9 cellular contexts compared by ENCODE assay signal in genomic region chr6:35600659-35601125, GRCh38.
DNase-seq lines count a peak whose midpoint lies in the region; ATAC-seq and TF ChIP-seq lines count a peak whose summit lies in the region.
"Had no signal": no experiment of that assay in that cellular context is flagged by ENCODE, and none has a peak within 500 bp of the region (broad histone marks: within the 10 kb centered on the region; RNA-seq: fewer than 3 reads in every experiment).

No MANE protein-coding gene starts in this region.

- in situ Hi-C loops in transverse colon (cut with MboI; ENCODE audit: low pct_ligation_motif_present in 1 of 4, low pct_unique_long_range_greater_than_20kb in 1 of 4, low sequenced_read_pairs in 3 of 4), result no loop called here

- H3K4me1 ChIP-seq in mucosa of descending colon (ENCODE audit: low read depth) (peaks cover 17% of the 10 kb centered on the region), transverse colon (peaks cover 30 to 84% (median 55%) of the 10 kb centered on the region in 4 donors)

- peaks cover 12% of the 10 kb centered on the region for H3K36me3 Mint-ChIP-seq in activated naive CD4-positive, alpha-beta T cell treated with anti-CD3 and anti-CD28 coated beads, Interleukin-2, amount 50 U/mL, for 24 hours

- peak overlapping the region; percentile 79 for H3K4me3 Mint-ChIP-seq in activated naive CD4-positive, alpha-beta T cell treated with anti-CD3 and anti-CD28 coated beads, Interleukin-2, amount 50 U/mL, for 24 hours

- TF ChIP-seq EP300 in transverse colon (IDR thresholded peaks at IDR 0.05; ENCODE audit: low read depth), result no peak

- ATAC-seq in mucosa of descending colon, result peak; percentile 25

- intact Hi-C loops in mucosa of descending colon (cut with DNase I, micrococcal nuclease), result no loop called here
- intact Hi-C loops in transverse colon (cut with DNase I; ENCODE audit: low total_unique reads), result no loop called here

- H3K27ac Mint-ChIP-seq in activated naive CD4-positive, alpha-beta T cell treated with anti-CD3 and anti-CD28 coated beads, Interleukin-2, amount 50 U/mL, for 24 hours, result peak overlapping the region; percentile 87

- no peaks in the 10 kb centered on the region for H3K27me3 ChIP-seq in transverse colon

- peaks cover 85% of the 10 kb centered on the region for H3K4me1 Mint-ChIP-seq in activated naive CD4-positive, alpha-beta T cell treated with anti-CD3 and anti-CD28 coated beads, Interleukin-2, amount 50 U/mL, for 24 hours

- H3K4me3 ChIP-seq in mucosa of descending colon (no peak overlapping the region), transverse colon (no peak overlapping the region)

- no peak for DNase-seq in activated naive CD4-positive, alpha-beta T cell (lab: John Stamatoyannopoulos, UW)
- peak; percentile 43 for DNase-seq in central memory CD4-positive, alpha-beta T cell
- DNase-seq in mucosa of descending colon (no peak), transverse colon (no peak), AG20443 (ENCODE audit: low spot score) (no peak), SW 1271 (lab: John Stamatoyannopoulos, UW) (no peak)
- no peak for DNase-seq in activated CD4-positive, CD25-positive, alpha-beta regulatory T cell (lab: John Stamatoyannopoulos, UW)
- DNase-seq: NCI-H510A treated with DMSO at 0.1 percent for 48 hours had no signal

- H3K36me3 ChIP-seq in mucosa of descending colon (ENCODE audit: low read depth) (no peaks in the 10 kb centered on the region), transverse colon (peaks cover 0 to 22% (median 8%) of the 10 kb centered on the region in 4 donors)

- H3K27ac ChIP-seq in transverse colon, result peak overlapping the region; percentile 87 to 90 (median 88)

- H3K9me3 Mint-ChIP-seq in activated naive CD4-positive, alpha-beta T cell treated with anti-CD3 and anti-CD28 coated beads, Interleukin-2, amount 50 U/mL, for 24 hours, result no peaks in the 10 kb centered on the region

- TF ChIP-seq CTCF in mucosa of descending colon (IDR thresholded peaks at IDR 0.05) (no peak), transverse colon (IDR thresholded peaks at IDR 0.05) (no peak)

- H3K9me3 ChIP-seq in mucosa of descending colon (no peaks in the 10 kb centered on the region), transverse colon (no peaks in the 10 kb centered on the region)

- WGBS in transverse colon (ENCODE audit: low coverage in 1 of 2), 2 donors, result 43 to 47% methylated on average over 1 of the region's 1 CpG

- no peak for TF ChIP-seq POLR2A in transverse colon (IDR thresholded peaks at IDR 0.05)

- no peaks in the 10 kb centered on the region for H3K27me3 Mint-ChIP-seq in activated naive CD4-positive, alpha-beta T cell treated with anti-CD3 and anti-CD28 coated beads, Interleukin-2, amount 50 U/mL, for 24 hours
